1 cellular context compared by ENCODE assay signal in the genomic region with DNA sequence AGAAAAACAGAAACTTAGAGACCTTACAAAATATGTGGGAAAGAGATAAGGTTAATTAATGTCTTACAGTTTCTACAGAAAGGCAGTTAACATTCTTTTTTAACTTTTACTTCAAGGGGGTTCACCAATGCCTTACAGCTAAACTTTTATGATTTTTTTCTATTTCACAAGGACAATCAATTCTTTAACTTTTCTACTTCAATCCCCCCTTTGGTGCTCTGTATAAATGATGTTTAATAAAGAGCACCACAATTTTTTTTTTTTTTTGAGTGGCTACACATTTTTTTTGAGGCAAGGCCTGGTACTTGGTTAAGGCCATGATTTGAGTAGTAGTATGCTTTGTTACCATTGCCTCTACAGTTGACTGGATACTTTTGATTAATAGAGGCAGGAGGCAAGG.
TF ChIP-seq lines count a peak whose summit lies in the region.

No MANE protein-coding gene starts in this region.

TF ChIP-seq in IMR-90, 13 proteins besides CTCF, POLR2A, EP300 and RAD21:
- no peak for TF ChIP-seq RCOR1 (IDR thresholded peaks at IDR 0.05; ENCODE audit: insufficient replicate concordance, low read length)
- TF ChIP-seq MAZ (IDR thresholded peaks at IDR 0.05; ENCODE audit: borderline replicate concordance, low read depth, low read length): no peak
- TF ChIP-seq, protein P1, sequence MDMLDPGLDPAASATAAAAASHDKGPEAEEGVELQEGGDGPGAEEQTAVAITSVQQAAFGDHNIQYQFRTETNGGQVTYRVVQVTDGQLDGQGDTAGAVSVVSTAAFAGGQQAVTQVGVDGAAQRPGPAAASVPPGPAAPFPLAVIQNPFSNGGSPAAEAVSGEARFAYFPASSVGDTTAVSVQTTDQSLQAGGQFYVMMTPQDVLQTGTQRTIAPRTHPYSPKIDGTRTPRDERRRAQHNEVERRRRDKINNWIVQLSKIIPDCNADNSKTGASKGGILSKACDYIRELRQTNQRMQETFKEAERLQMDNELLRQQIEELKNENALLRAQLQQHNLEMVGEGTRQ (IDR thresholded peaks at IDR 0.05; ENCODE audit: low read depth, low read length): no peak
- no peak for TF ChIP-seq RFX5 (IDR thresholded peaks at IDR 0.05; ENCODE audit: low read depth, low read length)
- no peak for TF ChIP-seq MAFK (IDR thresholded peaks at IDR 0.05; ENCODE audit: low read depth, low read length)
- no peak for TF ChIP-seq CEBPB (IDR thresholded peaks at IDR 0.05; ENCODE audit: low read depth, low read length)
- TF ChIP-seq BHLHE40 (IDR thresholded peaks at IDR 0.05; ENCODE audit: low read depth, low read length): no peak
- no peak for TF ChIP-seq NFE2L2 (IDR thresholded peaks at IDR 0.05; ENCODE audit: low read depth, low read length)
- TF ChIP-seq SMC3 (IDR thresholded peaks at IDR 0.05; ENCODE audit: low read depth, low read length): no peak
- TF ChIP-seq, protein P2, sequence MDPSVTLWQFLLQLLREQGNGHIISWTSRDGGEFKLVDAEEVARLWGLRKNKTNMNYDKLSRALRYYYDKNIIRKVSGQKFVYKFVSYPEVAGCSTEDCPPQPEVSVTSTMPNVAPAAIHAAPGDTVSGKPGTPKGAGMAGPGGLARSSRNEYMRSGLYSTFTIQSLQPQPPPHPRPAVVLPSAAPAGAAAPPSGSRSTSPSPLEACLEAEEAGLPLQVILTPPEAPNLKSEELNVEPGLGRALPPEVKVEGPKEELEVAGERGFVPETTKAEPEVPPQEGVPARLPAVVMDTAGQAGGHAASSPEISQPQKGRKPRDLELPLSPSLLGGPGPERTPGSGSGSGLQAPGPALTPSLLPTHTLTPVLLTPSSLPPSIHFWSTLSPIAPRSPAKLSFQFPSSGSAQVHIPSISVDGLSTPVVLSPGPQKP (IDR thresholded peaks at IDR 0.05; ENCODE audit: borderline replicate concordance, low read depth, low read length): no peak
- TF ChIP-seq CHD1 (IDR thresholded peaks at IDR 0.05; ENCODE audit: low read depth, low read length): no peak
- TF ChIP-seq FOS (IDR thresholded peaks at IDR 0.05; ENCODE audit: low read depth, low read length): no peak
- TF ChIP-seq MXI1 (IDR thresholded peaks at IDR 0.05; ENCODE audit: borderline replicate concordance, low read depth, low read length): no peak
